ENCODE assay signal across 8 cellular contexts in genomic region chr1:48439380-48439779, GRCh38.
"Had no signal": no experiment of that assay in that cellular context is flagged by ENCODE, and none has a peak within 500 bp of the region (broad histone marks: within the 10 kb centered on the region; RNA-seq: fewer than 3 reads in every experiment).

No MANE protein-coding gene starts in this region.

- H3K4me3 Mint-ChIP-seq: IgD-negative memory B cell had no signal

- H3K4me3 ChIP-seq: K562 had no signal

- H3K4me2 ChIP-seq: KMS-11 had no signal

- DNase-seq: IMR-90, KBM-7, KG1 had no signal

- H3K27me3 Mint-ChIP-seq: IgD-negative memory B cell had no signal

- FAIRE-seq: HTR-8/SVneo, K562 had no signal

- H3K36me3 Mint-ChIP-seq: IgD-negative memory B cell had no signal

- H3K27ac ChIP-seq: HL-60, KMS-11 had no signal

- H3K9ac ChIP-seq: KMS-11 had no signal

- ATAC-seq: K562 had no signal
